In the genomic region with DNA sequence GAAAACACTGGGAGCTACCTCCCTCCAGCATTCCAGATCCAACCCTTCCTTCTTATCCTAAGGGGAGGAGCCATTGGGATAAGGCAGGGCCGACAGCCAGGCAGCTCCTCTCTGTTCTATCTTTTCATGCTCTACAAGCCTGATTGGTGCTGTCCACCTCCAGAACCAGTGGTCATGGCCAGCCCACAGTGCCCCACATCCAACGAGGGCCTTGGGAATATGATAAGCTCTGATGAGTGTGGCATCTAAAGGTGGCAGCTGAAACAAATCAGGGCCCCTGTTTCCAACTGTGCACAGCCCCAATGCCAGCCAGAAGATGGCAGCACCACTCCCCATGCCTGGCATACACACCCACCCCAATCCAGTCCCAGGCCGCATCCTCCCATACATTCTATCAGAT, we compare ENCODE assay signal across 8 cellular contexts.
DNase-seq lines count a peak whose midpoint lies in the region; ATAC-seq, FAIRE-seq and TF ChIP-seq lines count a peak whose summit lies in the region.

No MANE protein-coding gene starts in this region.

- H3K9me3 ChIP-seq in left ventricle myocardium inferior (replicated peaks): peaks cover 4% of the 10 kb centered on the region

- TF ChIP-seq CTCF in left ventricle myocardium inferior (IDR thresholded peaks at IDR 0.05; ENCODE audit: borderline replicate concordance): peak; percentile 25

- no peak overlapping the region for H3K27ac ChIP-seq in left ventricle myocardium inferior (replicated peaks)

- no peaks in the 10 kb centered on the region for H3K4me1 ChIP-seq in left ventricle myocardium inferior

- FAIRE-seq in GM19239 (lab: Jason Lieb, UNC): no peak

- DNase-seq in COLO668 (lab: John Stamatoyannopoulos, UW; ENCODE audit: unreplicated experiment): peak; percentile 36
- peak; percentile 7 for DNase-seq in GM19239 (ENCODE audit: insufficient read length, low spot score)
- peak; percentile 68 for DNase-seq in RPMI7951 (ENCODE audit: low read depth)
- no peak for DNase-seq in left ventricle myocardium inferior
- DNase-seq in posterior vena cava (ENCODE audit: low spot score): no peak
- no peak for DNase-seq in activated T-cell treated with anti-CD3 and anti-CD28 coated beads for 4 hours

- H3K4me3 ChIP-seq in left ventricle myocardium inferior: no peak overlapping the region

- intact Hi-C loops in left ventricle myocardium inferior (cut with micrococcal nuclease) (no loop called here), posterior vena cava (cut with DNase I) (loop anchor here in 1 of 2 donors (10.0 kb wide), 1 partner anchor 111 kb away; no protein-coding TSS in a partner anchor)

- ATAC-seq in HG02798 (IDR thresholded peaks at IDR 0.05; ENCODE audit: poor library complexity, unreplicated experiment) (no peak), GM21447 (IDR thresholded peaks at IDR 0.05; ENCODE audit: unreplicated experiment) (no peak)

- no peaks in the 10 kb centered on the region for H3K27me3 ChIP-seq in left ventricle myocardium inferior (ENCODE audit: low read depth)

- H3K36me3 ChIP-seq in left ventricle myocardium inferior: no peaks in the 10 kb centered on the region

Comparison
In these comparisons a context has a peak if more than half of its experiments do, and no peak if none do; other contexts are left out.
1. DNase-seq: peak in COLO668 (single experiment), GM19239 (single experiment) and RPMI7951 (single experiment); none in left ventricle myocardium inferior (single experiment), posterior vena cava (single experiment) and activated T-cell treated with anti-CD3 and anti-CD28 coated beads for 4 hours (single experiment).